8 cellular contexts compared by ENCODE assay signal in the genomic region with DNA sequence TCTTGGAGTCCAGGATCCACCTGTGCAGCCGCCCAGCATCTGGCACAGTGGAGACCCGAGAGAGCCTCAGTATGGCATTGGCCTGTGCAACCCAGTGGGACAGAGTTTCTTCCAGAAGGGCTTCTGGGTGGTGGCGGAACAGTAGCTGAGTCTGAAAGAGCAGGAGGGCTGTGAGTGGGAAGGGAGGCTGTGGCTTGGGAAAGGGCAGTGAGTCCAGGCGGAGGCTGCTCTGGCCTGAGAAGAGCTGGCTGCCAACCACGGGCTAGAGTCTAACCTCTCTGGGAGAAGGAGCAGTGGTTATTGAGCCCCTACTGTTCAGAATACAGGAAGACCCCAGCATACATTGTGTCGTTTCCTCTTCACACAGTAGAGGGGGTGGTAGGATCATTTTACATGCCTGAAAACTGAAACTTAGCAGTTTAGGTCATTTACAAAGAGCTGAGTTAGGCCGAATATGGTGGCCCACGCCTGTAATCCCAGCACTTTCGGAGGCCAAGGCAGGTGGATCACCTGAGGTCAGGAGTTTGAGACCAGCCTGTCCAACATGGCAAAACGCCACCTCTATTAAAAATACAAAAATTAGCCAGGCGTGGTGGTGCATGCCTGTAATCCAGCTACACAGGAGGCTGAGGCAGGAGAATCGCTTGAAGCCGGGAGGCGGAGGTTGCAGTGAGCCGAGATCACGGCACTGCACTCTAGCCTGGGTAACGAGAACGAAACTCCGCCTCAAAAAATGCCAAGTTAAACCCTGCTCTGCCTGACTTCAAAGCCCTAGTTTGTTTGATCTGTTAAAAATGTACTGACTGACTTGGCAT. TPM values are rescaled to one million over a fixed set of nuclear protein-coding genes. Genes with fewer than 3 reads are reported as not detected.
DNase-seq lines count a peak whose midpoint lies in the region; ATAC-seq and TF ChIP-seq lines count a peak whose summit lies in the region.

No MANE protein-coding gene starts in this region.

- H3K27me3 ChIP-seq in lung (ENCODE audit: control insufficient read depth, insufficient read depth), result no peaks in the 10 kb centered on the region
- H3K27me3 ChIP-seq in upper lobe of right lung, result no peaks in the 10 kb centered on the region

- TF ChIP-seq CTCF in lung (IDR thresholded peaks at IDR 0.05; ENCODE audit: control extremely low read depth, extremely low read depth), result peak; percentile 69
- peak; percentile 52 for TF ChIP-seq CTCF in upper lobe of right lung (IDR thresholded peaks at IDR 0.05)

- H3K9me3 ChIP-seq in lung (ENCODE audit: control insufficient read depth in 2 of 2, insufficient read depth in 1 of 2, low read length in 1 of 2), result no peaks in the 10 kb centered on the region
- no peaks in the 10 kb centered on the region for H3K9me3 ChIP-seq in upper lobe of right lung

- peak; percentile 42 for DNase-seq in GM03348 (ENCODE audit: low spot score)
- DNase-seq in OCI-M1 (lab: John Stamatoyannopoulos, UW), result peak; percentile 22
- peak; percentile 69 for DNase-seq in central memory CD4-positive, alpha-beta T cell
- DNase-seq in lung (ENCODE audit: low spot score), result no peak
- peak; percentile 40 for DNase-seq in upper lobe of right lung
- no peak for DNase-seq in retina
- DNase-seq in NCI-H2029 (lab: John Stamatoyannopoulos, UW), result no peak

- WGBS in lung, 2 donors, result 51 to 64% methylated on average over 19 of the region's 19 CpGs

- no peak overlapping the region for H3K4me3 ChIP-seq in lung
- H3K4me3 ChIP-seq in upper lobe of right lung, result peak overlapping the region; percentile 29

- peaks cover 2 to 28% of the 10 kb centered on the region in 2 donors for H3K36me3 ChIP-seq in lung (ENCODE audit: control insufficient read depth in 2 of 2, insufficient read depth in 2 of 2, low read length in 2 of 2)
- H3K36me3 ChIP-seq in upper lobe of right lung, result peaks cover 38% of the 10 kb centered on the region

- no peak overlapping the region for H3K27ac ChIP-seq in lung (ENCODE audit: low read depth in 1 of 2, low read length in 1 of 2)
- peak overlapping the region; percentile 49 for H3K27ac ChIP-seq in upper lobe of right lung

- ATAC-seq in GM21825 (IDR thresholded peaks at IDR 0.05; ENCODE audit: unreplicated experiment) (peak; percentile 28), lung (ENCODE audit: insufficient read depth, low FRiP score) (no peak), upper lobe of right lung (peak; percentile 13)

- intact Hi-C loops in upper lobe of right lung (cut with DNase I), result no loop called here

- H3K4me1 ChIP-seq in lung (ENCODE audit: control insufficient read depth in 2 of 2, insufficient read depth in 2 of 2, low read length in 2 of 2) (peaks cover 6 to 18% of the 10 kb centered on the region in 2 donors), upper lobe of right lung (peaks cover 64% of the 10 kb centered on the region)

RNA-seq across cellular contexts. Expression of a gene that starts 3.2 kb away (rescaled TPM):
- total RNA-seq in lung (10 to 100 TPM in 1 of 2 donors, 1 to 10 TPM in 1; 4.2 to 15.4 TPM), upper lobe of right lung (34.6 TPM)
- polyA plus RNA-seq in lung, result 10 to 100 TPM; 11.4 to 15.4 TPM

RNA-seq across cellular contexts. Expression of a gene that starts 14.5 kb away (rescaled TPM):
- total RNA-seq in lung (10 to 100 TPM; 18.5 to 35.6 TPM), upper lobe of right lung (34.9 TPM)
- 10 to 100 TPM; 57.7 to 61.6 TPM for polyA plus RNA-seq in lung

Comparison
In these comparisons a context has a peak if more than half of its experiments do, and no peak if none do; other contexts are left out.
1. DNase-seq: peak in GM03348 (single experiment), OCI-M1 (single experiment), central memory CD4-positive, alpha-beta T cell (single experiment) and upper lobe of right lung (single experiment); none in lung (single experiment), retina (single experiment) and NCI-H2029 (single experiment).